In the genomic region with DNA sequence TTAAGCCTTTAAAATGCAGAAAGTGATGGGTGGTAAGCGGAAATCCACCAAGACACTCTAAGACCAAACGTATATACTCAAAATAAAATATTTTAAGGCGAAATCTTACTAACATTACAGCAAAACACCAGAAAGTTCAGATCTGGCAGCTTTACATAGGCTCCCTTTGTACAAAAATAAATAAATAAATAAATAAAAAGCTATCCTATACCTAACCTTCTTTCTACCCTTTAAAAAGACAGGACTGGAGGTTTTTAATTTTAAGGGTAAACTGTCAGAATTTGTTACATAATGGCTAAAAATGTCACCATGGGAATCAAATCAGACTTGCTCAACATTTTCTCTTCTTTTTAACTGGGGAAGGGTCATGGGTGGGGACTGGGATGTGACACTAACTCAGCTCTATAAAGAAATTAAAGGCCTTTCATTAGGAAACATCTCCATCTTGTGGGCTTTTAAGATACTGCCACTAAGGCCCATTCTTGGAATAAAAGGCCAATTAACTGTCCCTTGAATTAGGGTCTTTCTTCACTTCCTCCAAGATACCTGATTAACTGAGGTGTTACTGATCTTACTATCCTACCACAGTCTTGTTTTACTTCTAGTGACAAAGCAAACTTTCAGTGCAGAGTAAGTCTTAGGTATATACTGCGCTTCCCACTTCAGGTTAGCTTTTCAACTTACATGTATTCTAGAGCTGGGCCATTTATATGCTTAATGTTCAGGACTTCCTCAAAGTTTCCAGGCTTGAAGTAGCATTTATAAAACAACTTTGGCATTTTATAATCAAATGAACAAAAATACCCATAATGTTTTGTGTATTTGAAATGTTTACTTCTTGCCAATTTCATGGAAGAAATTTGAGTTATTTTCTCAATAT, we compare ENCODE assay signal across 8 cellular contexts. TPM values are rescaled to one million over a fixed set of nuclear protein-coding genes. Genes with fewer than 3 reads are reported as not detected.
DNase-seq lines count a peak whose midpoint lies in the region; ATAC-seq, FAIRE-seq and TF ChIP-seq lines count a peak whose summit lies in the region.

No MANE protein-coding gene starts in this region.

- peaks cover 52% of the 10 kb centered on the region for H3K4me1 Mint-ChIP-seq in memory B cell

- no peaks in the 10 kb centered on the region for H3K27me3 Mint-ChIP-seq in memory B cell

- H3K4me3 Mint-ChIP-seq in memory B cell, result no peak overlapping the region

- TF ChIP-seq CTCF in GM12865 (IDR thresholded peaks at IDR 0.05; ENCODE audit: insufficient read depth, low read depth, low read length, missing control alignments), result peak; percentile 39

- H3K4me3 ChIP-seq in GM12865 (ENCODE audit: low read depth, low read length), result no peak overlapping the region

- in situ Hi-C loops in ACHN (cut with HindIII; ENCODE audit: low pct_ligation_motif_present, low pct_unique_long_range_greater_than_20kb, low sequenced_read_pairs), result no loop called here

- H3K27ac Mint-ChIP-seq in memory B cell, result peak overlapping the region; percentile 79

- peak; percentile 63 for ATAC-seq in memory B cell (ENCODE audit: low read depth)
- ATAC-seq in HG03354 (IDR thresholded peaks at IDR 0.05; ENCODE audit: poor library complexity, severe bottlenecking, unreplicated experiment), result no peak

- H3K36me3 Mint-ChIP-seq in memory B cell, result peaks cover 22% of the 10 kb centered on the region

- peak; percentile 28 for FAIRE-seq in colon (lab: Jason Lieb, UNC)

- no peaks in the 10 kb centered on the region for H3K9me3 Mint-ChIP-seq in memory B cell

- DNase-seq in ACHN, result peak; percentile 53
- DNase-seq in GM12865 (ENCODE audit: low read depth), result no peak
- DNase-seq in OCI-M1 (lab: John Stamatoyannopoulos, UW), result peak; percentile 79
- DNase-seq in memory B cell (ENCODE audit: low spot score in 2 of 2), result peak in 1 of 2 donors; percentile 35
- DNase-seq in ureter (ENCODE audit: low spot score), result no peak
- DNase-seq in activated CD8-positive, alpha-beta memory T cell treated with anti-CD3 and anti-CD28 coated beads, Interleukin-2, amount 50 U/mL, for 48 hours, result no peak

RNA-seq across cellular contexts. Expression of gene HNRNPD, which starts 13.3 kb away (rescaled TPM):
- total RNA-seq in ureter, result 223 TPM

Comparison
In these comparisons a context has a peak if more than half of its experiments do, and no peak if none do; other contexts are left out.
1. DNase-seq: peak in ACHN (single experiment) and OCI-M1 (single experiment); none in GM12865 (single experiment), ureter (single experiment) and activated CD8-positive, alpha-beta memory T cell treated with anti-CD3 and anti-CD28 coated beads, Interleukin-2, amount 50 U/mL, for 48 hours (single experiment).